Comparison of ENCODE assay signal across 14 cellular contexts in the genomic region with DNA sequence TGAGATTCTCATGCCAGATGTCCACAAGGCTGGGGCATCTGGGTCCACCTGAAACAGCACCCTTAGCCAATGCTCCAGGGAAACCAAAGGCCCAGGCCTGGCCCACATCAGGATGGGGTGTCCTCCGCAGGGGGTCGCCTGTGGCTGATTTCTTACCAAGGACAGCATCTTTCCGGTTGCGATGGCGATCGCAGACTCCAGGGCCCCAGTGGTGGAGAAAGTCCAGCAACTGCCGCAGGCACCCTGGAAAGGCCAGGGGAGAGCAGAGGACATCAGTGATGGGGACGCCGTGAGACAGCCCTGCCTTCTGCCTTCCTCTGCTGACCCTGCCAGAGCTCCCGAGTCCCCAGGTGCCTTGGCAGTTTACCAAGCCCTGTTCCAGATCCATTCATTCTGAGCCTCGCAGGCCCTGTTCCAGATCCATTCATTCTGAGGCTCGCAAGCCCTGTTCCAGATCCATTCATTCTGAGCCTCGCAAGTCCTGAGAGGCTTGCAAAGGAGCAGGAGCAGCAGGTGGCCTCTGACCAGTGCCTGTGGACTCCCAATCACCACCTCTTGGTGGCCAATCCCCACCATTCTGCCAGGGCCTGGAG.
"Had no signal": no experiment of that assay in that cellular context is flagged by ENCODE, and none has a peak within 500 bp of the region (broad histone marks: within the 10 kb centered on the region; RNA-seq: fewer than 3 reads in every experiment).

No MANE protein-coding gene starts in this region.

- H3K9me3 ChIP-seq: heart left ventricle, left lung, sigmoid colon, thyroid gland had no signal

- H3K27ac ChIP-seq: foreskin keratinocyte, thyroid gland had no signal

- DNase-seq: activated effector memory CD4-positive, alpha-beta T cell treated with anti-CD3 and anti-CD28 coated beads, Interleukin-2, amount 50 U/mL, for 16 hours; activated naive CD8-positive, alpha-beta T cell treated with anti-CD3 and anti-CD28 coated beads, Interleukin-2, amount 10 ng/mL, durations not matched to agents 7 days and 5 days; activated T-cell treated with anti-CD3 and anti-CD28 coated beads, Interleukin-2, amount 50 U/mL, for 24 hours; foreskin keratinocyte; heart left ventricle; left lung; sigmoid colon; stimulated activated CD4-positive, alpha-beta T cell treated with anti-CD3 and anti-CD28 coated beads, Interleukin-12 subunit alpha, Interleukin-12 subunit beta, amount 100 ng/mL, for 4 hours; stimulated activated CD4-positive, alpha-beta T cell treated with anti-CD3 and anti-CD28 coated beads, Interleukin-2, amount 100 ng/mL, for 48 hours; T-helper 2 cell; thyroid gland had no signal

- ATAC-seq: activated CD4-positive, CD25-positive, alpha-beta regulatory T cell treated with anti-CD3 and anti-CD28 coated beads, Interleukin-2, amount 50 U/mL, for 24 hours; foreskin keratinocyte had no signal

- H3K27me3 ChIP-seq: heart left ventricle, left lung, sigmoid colon, thyroid gland had no signal

- H3K36me3 ChIP-seq: thyroid gland had no signal

- H3K4me3 ChIP-seq: heart left ventricle, left lung, sigmoid colon, thyroid gland had no signal

- FAIRE-seq: TTC549, urothelium cell line had no signal
